Comparison of ENCODE assay signal across 9 cellular contexts in the genomic region with DNA sequence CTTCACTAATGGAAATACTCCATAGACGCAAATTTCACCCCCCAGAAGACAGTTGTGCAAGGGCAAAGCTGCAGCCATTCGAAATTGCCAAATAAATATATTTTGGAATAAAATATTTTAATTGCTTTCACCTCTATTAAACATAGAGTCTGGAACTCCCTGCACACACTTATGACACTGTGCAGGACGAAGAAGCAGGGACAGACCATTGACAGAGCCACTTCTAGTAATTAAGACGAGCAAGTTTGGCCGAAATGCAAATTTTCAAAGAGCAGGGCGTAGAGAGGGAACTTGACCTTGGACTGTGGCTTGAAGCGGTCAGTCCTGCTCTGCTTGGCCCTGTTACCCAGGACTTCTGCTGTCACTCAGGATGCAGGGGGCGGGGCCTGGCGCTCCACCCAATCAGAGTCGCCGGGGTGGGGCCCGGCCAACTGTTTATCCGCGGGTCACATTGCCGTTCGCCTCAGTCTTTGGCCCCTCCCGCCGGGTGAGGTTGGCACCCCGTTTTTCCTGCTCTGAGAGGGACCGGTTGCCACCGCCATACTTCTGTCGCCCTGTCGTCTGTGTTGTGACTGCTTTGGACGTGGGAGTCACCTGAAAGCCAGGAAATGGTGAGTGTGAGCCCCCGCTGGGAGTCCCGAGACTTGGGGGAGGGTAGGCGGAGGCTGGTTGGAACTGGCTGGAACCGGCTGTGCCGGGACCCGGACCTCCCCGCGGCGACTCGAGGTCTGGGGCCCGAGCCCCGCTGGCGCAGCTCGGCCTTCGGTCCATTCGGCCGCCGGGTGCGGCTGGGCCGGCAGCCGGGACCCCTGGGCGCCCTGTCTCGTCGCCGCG. TPM values are rescaled to one million over a fixed set of nuclear protein-coding genes. Genes with fewer than 3 reads are reported as not detected.
A peak's percentile ranks its signal among the peaks of the same experiment; 100 is the strongest.
DNase-seq lines count a peak whose midpoint lies in the region; ATAC-seq and TF ChIP-seq lines count a peak whose summit lies in the region.
"Had no signal": no experiment of that assay in that cellular context is flagged by ENCODE, and none has a peak within 500 bp of the region (broad histone marks: within the 10 kb centered on the region; RNA-seq: fewer than 3 reads in every experiment).

Gene ZNF844, plus strand, starts transcription at position 466 of the 834 bp plus-strand sequence. Its CDS starts 143 bp downstream, at position 609.

- ATAC-seq in HG03432 (IDR thresholded peaks at IDR 0.05; ENCODE audit: unreplicated experiment) (peak; percentile 84), SK-N-SH treated with all-trans-retinoic acid at 6 μM for 48 hours (peak; percentile 93)
- ATAC-seq: A549 had no signal

- H3K9me3 ChIP-seq in cardiac muscle cell (ENCODE audit: low read depth): no peaks in the 10 kb centered on the region
- H3K9me3 ChIP-seq in osteoblast (ENCODE audit: low read depth, low read length): no peaks in the 10 kb centered on the region
- peaks cover 11% of the 10 kb centered on the region for H3K9me3 ChIP-seq in suprapubic skin
- H3K9me3 ChIP-seq: A549 had no signal

- TF ChIP-seq EP300 in suprapubic skin (IDR thresholded peaks at IDR 0.05): no peak

- H3K27ac ChIP-seq in cardiac muscle cell (peak within 1 kb of the TSS; percentile 89), osteoblast (ENCODE audit: low read depth, low read length) (peak within 1 kb of the TSS; percentile 84), suprapubic skin (peak within 1 kb of the TSS; percentile 97)
- H3K27ac ChIP-seq: A549 had no signal

- H2AFZ ChIP-seq in osteoblast (ENCODE audit: low read length): peak within 1 kb of the TSS; percentile 82

- WGBS in suprapubic skin: 13% methylated on average over 11 of the region's 50 CpGs

- no peaks in the 10 kb centered on the region for H4K20me1 ChIP-seq in osteoblast (ENCODE audit: insufficient read depth, low read length)

- H3K36me3 ChIP-seq in cardiac muscle cell (no peaks in the 10 kb centered on the region), osteoblast (ENCODE audit: insufficient read depth, low read length) (no peaks in the 10 kb centered on the region), suprapubic skin (peaks cover 8% of the 10 kb centered on the region)

- peak; percentile 63 to 93 for TF ChIP-seq POLR2A in suprapubic skin (IDR thresholded peaks at IDR 0.05)

- H3K27me3 ChIP-seq in cardiac muscle cell (no peaks in the 10 kb centered on the region), osteoblast (ENCODE audit: insufficient read depth, low read length) (no peaks in the 10 kb centered on the region), suprapubic skin (no peaks in the 10 kb centered on the region)

- H3K4me2 ChIP-seq in osteoblast (ENCODE audit: insufficient read depth, low read length): peak within 1 kb of the TSS; percentile 85
- H3K4me2 ChIP-seq: A549 had no signal

- peak; percentile 25 for DNase-seq in NCI-H2227 (lab: John Stamatoyannopoulos, UW; ENCODE audit: unreplicated experiment)
- DNase-seq in NCI-H2227 treated with DMSO at 0.1 percent for 48 hours (lab: John Stamatoyannopoulos, UW): no peak
- DNase-seq in activated naive CD8-positive, alpha-beta T cell treated with anti-CD3 and anti-CD28 coated beads, Interleukin-2, amount 50 U/mL, for 16 hours (ENCODE audit: low read depth, low spot score): peak; percentile 62
- DNase-seq in cardiac muscle cell (ENCODE audit: low read depth in 1 of 2, low spot score in 1 of 2): peak; percentile 94 to 96
- peak; percentile 99 for DNase-seq in osteoblast (ENCODE audit: insufficient read length, low spot score, missing footprints)
- DNase-seq in suprapubic skin (ENCODE audit: low spot score in 2 of 2): peak; percentile 97 to 99

- TF ChIP-seq CTCF in cardiac muscle cell (IDR thresholded peaks at IDR 0.05; ENCODE audit: low read depth, low read length) (no peak), osteoblast (IDR thresholded peaks at IDR 0.05; ENCODE audit: extremely low read depth, low read depth, low read length) (no peak), suprapubic skin (IDR thresholded peaks at IDR 0.05) (no peak)

- H3K4me1 ChIP-seq in cardiac muscle cell (ENCODE audit: low read depth): no peaks in the 10 kb centered on the region
- H3K4me1 ChIP-seq in osteoblast (ENCODE audit: insufficient read depth, low read length): no peaks in the 10 kb centered on the region
- H3K4me1 ChIP-seq in suprapubic skin: peaks cover 17% of the 10 kb centered on the region
- H3K4me1 ChIP-seq: A549 had no signal

- peaks cover 35% of the 10 kb centered on the region for H3K79me2 ChIP-seq in osteoblast (ENCODE audit: insufficient read depth, low read length)

- H3K4me3 ChIP-seq in cardiac muscle cell (peak within 1 kb of the TSS; percentile 76), osteoblast (ENCODE audit: insufficient read depth, low read length) (peak within 1 kb of the TSS; percentile 80), suprapubic skin (peak within 1 kb of the TSS; percentile 94)
- H3K4me3 ChIP-seq: A549 had no signal

TF ChIP-seq in SK-N-SH treated with all-trans-retinoic acid at 6 μM for 48 hours, 23 proteins besides CTCF, POLR2A, EP300 and RAD21:
- TF ChIP-seq PATZ1 (CRISPR knock-in tag; IDR thresholded peaks at IDR 0.05; ENCODE audit: borderline replicate concordance) (0 out of 2 replicates have a peak, but pooled peaks have one; percentile 36), ZNF565 (CRISPR knock-in tag; conservative IDR thresholded peaks at IDR 0.05; ENCODE audit: low read depth) (no peak)

RNA-seq across cellular contexts. Expression of gene ZNF844, which starts in this region (rescaled TPM):
- total RNA-seq in cardiac muscle cell (9.3 and 14.6 TPM in 2 replicates), osteoblast (10.0 and 10.9 TPM in 2 replicates), suprapubic skin (10 to 100 TPM; 11.5 to 18.1 (median 12.3) TPM)
- polyA plus RNA-seq in cardiac muscle cell: 5.8 and 9.1 TPM in 2 replicates
- polyA plus RNA-seq: A549 had no signal
